In genomic region chr1:208025036-208025435, GRCh38 we compare ENCODE assay signal across 19 cellular contexts.
DNase-seq lines count a peak whose midpoint lies in the region; ATAC-seq and TF ChIP-seq lines count a peak whose summit lies in the region.
"Had no signal": no experiment of that assay in that cellular context is flagged by ENCODE, and none has a peak within 500 bp of the region (broad histone marks: within the 10 kb centered on the region; RNA-seq: fewer than 3 reads in every experiment).

No MANE protein-coding gene starts in this region.

- H3K4me3 ChIP-seq in skeletal muscle tissue (ENCODE audit: low read length in 3 of 3) (no peak overlapping the region), gastroesophageal sphincter (no peak overlapping the region)
- H3K4me3 ChIP-seq: lung, vagina had no signal

- ATAC-seq in gastroesophageal sphincter, result no peak
- ATAC-seq: HepG2 had no signal

- H3K9me3 ChIP-seq in skeletal muscle tissue (ENCODE audit: control insufficient read depth in 3 of 3, low read length in 3 of 3) (no peaks in the 10 kb centered on the region), gastroesophageal sphincter (no peaks in the 10 kb centered on the region)
- H3K9me3 ChIP-seq: Caco-2, vagina had no signal

- no peak for TF ChIP-seq EP300 in gastroesophageal sphincter (IDR thresholded peaks at IDR 0.05)

- no peak for TF ChIP-seq POLR2A in gastroesophageal sphincter (IDR thresholded peaks at IDR 0.05)

- peaks cover 16 to 22% (median 17%) of the 10 kb centered on the region in 3 donors for H3K36me3 ChIP-seq in skeletal muscle tissue (ENCODE audit: control insufficient read depth in 3 of 3, insufficient read depth in 3 of 3, low read length in 3 of 3)
- peaks cover 0 to 40% of the 10 kb centered on the region in 2 donors for H3K36me3 ChIP-seq in gastroesophageal sphincter
- H3K36me3 ChIP-seq: vagina had no signal

- DNase-seq in EH (ENCODE audit: low read depth) (peak; percentile 26), astrocyte of the hippocampus (ENCODE audit: low read depth, low spot score) (peak; percentile 78), NCI-H2171 (lab: John Stamatoyannopoulos, UW) (no peak)
- DNase-seq in stimulated activated CD4-positive, alpha-beta T cell treated with anti-CD3 and anti-CD28 coated beads, Interleukin-4, amount 100 ng/mL, for 4 hours, result no peak
- no peak for DNase-seq in activated naive CD4-positive, alpha-beta T cell treated with anti-CD3 and anti-CD28 coated beads, Interleukin-2, amount 50 U/mL, for 16 hours
- DNase-seq: activated B cell treated with CpG ODN at 0.5 μM for 24 hours; activated CD8-positive, alpha-beta memory T cell treated with anti-CD3 and anti-CD28 coated beads for 24 hours; AML-193; Caco-2; MM.1S; NCI-H2029 treated with DMSO at 0.1 percent for 48 hours; retina; Right ventricle myocardium superior had no signal

- peaks cover 33 to 39% (median 33%) of the 10 kb centered on the region in 3 donors for H3K4me1 ChIP-seq in skeletal muscle tissue (ENCODE audit: control insufficient read depth in 3 of 3, insufficient read depth in 3 of 3, low read length in 3 of 3)
- peaks cover 0 to 22% (median 15%) of the 10 kb centered on the region in 3 donors for H3K4me1 ChIP-seq in gastroesophageal sphincter
- H3K4me1 ChIP-seq: Caco-2 had no signal

- H3K9ac ChIP-seq in skeletal muscle tissue (ENCODE audit: low read depth in 1 of 3, low read length in 3 of 3), result peak overlapping the region in 1 of 3 donors; percentile 38

- H3K27me3 ChIP-seq in layer of hippocampus (ENCODE audit: control insufficient read depth, insufficient read depth, low read length) (no peaks in the 10 kb centered on the region), skeletal muscle tissue (ENCODE audit: control insufficient read depth in 3 of 3, insufficient read depth in 3 of 3, low read length in 3 of 3) (no peaks in the 10 kb centered on the region), gastroesophageal sphincter (no peaks in the 10 kb centered on the region)
- H3K27me3 ChIP-seq: vagina had no signal

- H3K27ac ChIP-seq in layer of hippocampus (ENCODE audit: low read depth, low read length), result peak overlapping the region; percentile 49
- peak overlapping the region; percentile 66 for H3K27ac ChIP-seq in skeletal muscle tissue (ENCODE audit: low read depth, low read length)
- H3K27ac ChIP-seq in gastroesophageal sphincter, result no peak overlapping the region
- H3K27ac ChIP-seq: vagina had no signal

- WGBS in gastroesophageal sphincter (ENCODE audit: low coverage in 1 of 2), 2 donors, result 40 to 89% methylated on average over 1 to 4 of the region's 7 CpGs

- TF ChIP-seq CTCF in gastroesophageal sphincter (IDR thresholded peaks at IDR 0.05), result no peak

Comparison
In these comparisons a context has a peak if more than half of its experiments do, and no peak if none do; other contexts are left out.
1. DNase-seq: peak in EH (single experiment) and astrocyte of the hippocampus (single experiment); none in stimulated activated CD4-positive, alpha-beta T cell treated with anti-CD3 and anti-CD28 coated beads, Interleukin-4, amount 100 ng/mL, for 4 hours (0 of 2), activated naive CD4-positive, alpha-beta T cell treated with anti-CD3 and anti-CD28 coated beads, Interleukin-2, amount 50 U/mL, for 16 hours (single experiment) and NCI-H2171 (single experiment).
2. H3K27ac ChIP-seq: peak in layer of hippocampus (single experiment) and skeletal muscle tissue (single experiment); none in gastroesophageal sphincter (0 of 4).